ENCODE assay signal across 7 cellular contexts in the genomic region with DNA sequence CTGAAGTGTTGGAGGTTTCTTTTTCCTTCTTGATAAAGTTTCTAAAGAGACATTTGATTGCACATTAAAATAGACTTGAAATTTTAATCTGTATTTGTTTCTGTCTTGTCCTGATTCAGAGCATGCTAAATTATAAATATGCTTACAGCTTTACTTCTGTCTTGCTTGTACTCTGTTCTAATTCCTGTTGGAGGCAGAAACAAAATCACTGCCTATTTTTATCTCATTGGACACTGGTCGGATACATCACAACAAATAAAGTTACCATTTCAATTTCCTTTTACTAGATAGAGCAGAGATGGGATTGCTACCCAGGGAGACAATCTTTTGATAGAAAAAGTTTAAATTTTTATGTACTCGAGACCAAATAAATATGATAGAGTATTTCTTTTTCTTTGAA.
"Had no signal": no experiment of that assay in that cellular context is flagged by ENCODE, and none has a peak within 500 bp of the region (broad histone marks: within the 10 kb centered on the region; RNA-seq: fewer than 3 reads in every experiment).

No MANE protein-coding gene starts in this region.

- ATAC-seq: GM23338 had no signal

- H3K4me3 ChIP-seq: GM23338 had no signal

- DNase-seq: H9, HCEC 1CT, IMR-90 had no signal

- FAIRE-seq: H1, H54, HTR-8/SVneo had no signal
